ENCODE assay signal across 14 cellular contexts in the genomic region with DNA sequence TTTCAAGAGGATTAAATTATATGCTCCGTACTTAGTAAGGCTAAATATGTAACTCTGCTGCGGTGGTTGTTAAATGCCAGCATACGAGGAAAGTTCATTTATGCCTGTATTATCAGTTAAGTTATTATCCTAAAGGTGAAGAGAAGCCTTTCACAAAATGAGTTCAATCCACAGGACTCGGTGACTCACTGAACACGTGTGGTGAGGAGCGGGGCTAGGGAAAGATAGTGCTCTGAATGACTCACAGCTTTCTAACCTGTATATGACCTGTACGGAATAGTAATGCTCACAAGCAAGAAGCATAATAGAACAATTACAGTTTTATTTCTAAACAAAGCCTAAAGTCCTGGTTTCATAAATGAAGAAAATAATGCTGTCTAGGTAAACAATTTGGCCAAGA. TPM values are rescaled to one million over a fixed set of nuclear protein-coding genes. Genes with fewer than 3 reads are reported as not detected.
DNase-seq lines count a peak whose midpoint lies in the region; FAIRE-seq and TF ChIP-seq lines count a peak whose summit lies in the region.
"Had no signal": no experiment of that assay in that cellular context is flagged by ENCODE, and none has a peak within 500 bp of the region (broad histone marks: within the 10 kb centered on the region; RNA-seq: fewer than 3 reads in every experiment).

No MANE protein-coding gene starts in this region.

- no peak for TF ChIP-seq CTCF in fibroblast of pulmonary artery (IDR thresholded peaks at IDR 0.05; ENCODE audit: low read length, missing control alignments)
- TF ChIP-seq CTCF in OCI-LY7 (conservative IDR thresholded peaks at IDR 0.05; ENCODE audit: low read length) = no peak

- H4K8ac ChIP-seq in trophoblast cell (ENCODE audit: low read depth, low read length) = no peak overlapping the region

- H2BK5ac ChIP-seq in trophoblast cell (ENCODE audit: low read depth, low read length, poor library complexity) = no peak overlapping the region

- H3K9me3 ChIP-seq in trophoblast cell (ENCODE audit: insufficient read depth, low read depth, low read length) (no peaks in the 10 kb centered on the region), OCI-LY7 (ENCODE audit: low read length) (no peaks in the 10 kb centered on the region), SJCRH30 (replicated peaks) (no peaks in the 10 kb centered on the region)
- H3K9me3 ChIP-seq: right atrium auricular region had no signal

- no peak overlapping the region for H3K27ac ChIP-seq in trophoblast cell (ENCODE audit: low read depth, low read length)
- no peak overlapping the region for H3K27ac ChIP-seq in OCI-LY7 (ENCODE audit: low read depth, low read length, poor library complexity, severe bottlenecking)
- no peak overlapping the region for H3K27ac ChIP-seq in SJCRH30
- H3K27ac ChIP-seq: right atrium auricular region had no signal

- no CpG with 5 or more reads among the region's 7 CpGs for WGBS in trophoblast cell (ENCODE audit: extremely low coverage, insufficient coverage, insufficient read length)

- H4K91ac ChIP-seq in trophoblast cell (ENCODE audit: low read depth, low read length) = no peak overlapping the region

- DNase-seq in H54 (ENCODE audit: insufficient read length, low spot score) (peak; percentile 9), T1000 (lab: John Stamatoyannopoulos, UW) (peak; percentile 1), fibroblast of pulmonary artery (ENCODE audit: low read depth) (peak; percentile 25), trophoblast cell (peak; percentile 0 to 7), activated gamma-delta T cell (lab: John Stamatoyannopoulos, UW) (no peak), OCI-LY7 (ENCODE audit: low spot score) (no peak), SJCRH30 (no peak)
- no peak for DNase-seq in activated CD8-positive, alpha-beta memory T cell treated with anti-CD3 and anti-CD28 coated beads for 24 hours
- DNase-seq: activated CD4-positive, alpha-beta T cell treated with anti-CD3 and anti-CD28 coated beads, Interleukin-2, amount 50 U/mL, for 4 hours; activated T-cell treated with anti-CD3 and anti-CD28 coated beads, Interleukin-2, amount 50 U/mL, for 1 hour; GOT3; NCI-H1930 had no signal

- no peaks in the 10 kb centered on the region for H3K27me3 ChIP-seq in trophoblast cell (ENCODE audit: insufficient read depth, low read length)
- H3K27me3 ChIP-seq in SJCRH30 = no peaks in the 10 kb centered on the region
- H3K27me3 ChIP-seq: right atrium auricular region had no signal

- CTCF ChIA-PET in OCI-LY7 (lab: Charles Lee; ENCODE audit: unreplicated experiment) = no interaction called here

- intact Hi-C loops in OCI-LY7 (cut with micrococcal nuclease; ENCODE audit: unreplicated experiment) = no loop called here

- BruUV-seq in OCI-LY7 (replicated peaks; lab: Mats Ljungman, UMichigan) = no TSS peak

- no peaks in the 10 kb centered on the region for H3K79me1 ChIP-seq in trophoblast cell (ENCODE audit: low read length)

- no peak overlapping the region for H3K14ac ChIP-seq in trophoblast cell (ENCODE audit: low read length)

- no peak overlapping the region for H2BK12ac ChIP-seq in trophoblast cell (ENCODE audit: low read length)

- no peak for TF ChIP-seq POLR2A in H54 (IDR thresholded peaks at IDR 0.05; ENCODE audit: low read depth, low read length)

- H2AFZ ChIP-seq in trophoblast cell (ENCODE audit: insufficient read depth, low read length, poor library complexity) (no peak overlapping the region), OCI-LY7 (ENCODE audit: low read length) (no peak overlapping the region)

- H3K18ac ChIP-seq in trophoblast cell (ENCODE audit: low read length) = no peak overlapping the region

- H3K9ac ChIP-seq in trophoblast cell (ENCODE audit: low read length) = no peak overlapping the region

- POLR2A ChIA-PET in OCI-LY7 (lab: Charles Lee) = no interaction called here

- H3K4me2 ChIP-seq in trophoblast cell (ENCODE audit: low read length) (no peak overlapping the region), OCI-LY7 (ENCODE audit: low read length) (no peak overlapping the region)

- H3K4ac ChIP-seq in trophoblast cell (ENCODE audit: low read depth, low read length) = no peak overlapping the region

- no peaks in the 10 kb centered on the region for H4K20me1 ChIP-seq in OCI-LY7 (ENCODE audit: insufficient read depth, low read length)

- H3K4me3 ChIP-seq in fibroblast of pulmonary artery (replicated peaks; ENCODE audit: low read depth, low read length) (no peak overlapping the region), trophoblast cell (ENCODE audit: low read depth, low read length) (no peak overlapping the region), OCI-LY7 (ENCODE audit: low read depth, low read length, poor library complexity, severe bottlenecking) (no peak overlapping the region), SJCRH30 (no peak overlapping the region)
- H3K4me3 ChIP-seq: right atrium auricular region had no signal

- H2BK120ac ChIP-seq in trophoblast cell (ENCODE audit: insufficient read depth, low read length, poor library complexity) = no peak overlapping the region

- H3K36me3 ChIP-seq in trophoblast cell (ENCODE audit: control insufficient read depth in 1 of 2, insufficient read depth in 2 of 2, low read length in 2 of 2) = no peaks in the 10 kb centered on the region
- no peaks in the 10 kb centered on the region for H3K36me3 ChIP-seq in OCI-LY7 (ENCODE audit: insufficient read depth, low read length)
- H3K36me3 ChIP-seq in SJCRH30 = no peaks in the 10 kb centered on the region
- H3K36me3 ChIP-seq: right atrium auricular region had no signal

- H3K9me2 ChIP-seq in OCI-LY7 (ENCODE audit: insufficient read depth, low read length) = no peaks in the 10 kb centered on the region

- H3K4me1 ChIP-seq in trophoblast cell (ENCODE audit: control insufficient read depth in 1 of 2, insufficient read depth in 2 of 2, low read length in 2 of 2) = no peaks in the 10 kb centered on the region
- H3K4me1 ChIP-seq in OCI-LY7 (ENCODE audit: insufficient read depth, low read length, poor library complexity, severe bottlenecking) = no peaks in the 10 kb centered on the region
- no peaks in the 10 kb centered on the region for H3K4me1 ChIP-seq in SJCRH30
- H3K4me1 ChIP-seq: right atrium auricular region had no signal

- peak; percentile 97 for FAIRE-seq in H54 (lab: Jason Lieb, UNC)
- FAIRE-seq: G401.6 had no signal

- no peak overlapping the region for H2AK5ac ChIP-seq in trophoblast cell (ENCODE audit: low read length)

- H3K79me2 ChIP-seq in trophoblast cell (ENCODE audit: control insufficient read depth, insufficient read depth, low read length, poor library complexity) (no peaks in the 10 kb centered on the region), OCI-LY7 (ENCODE audit: insufficient read depth, low read depth, low read length) (no peaks in the 10 kb centered on the region)

- no peak overlapping the region for H3K23ac ChIP-seq in trophoblast cell (ENCODE audit: low read length)

- no peak overlapping the region for H4K12ac ChIP-seq in trophoblast cell (ENCODE audit: low read depth, low read length)

RNA-seq across cellular contexts. Expression of a gene that starts 25.2 kb away (rescaled TPM):
- 0.51 and 0.61 TPM in 2 replicates for polyA plus RNA-seq in trophoblast cell (2013)
- not detected in 2 replicates for total RNA-seq in OCI-LY7 (2014; rRNA removed; shearing (Covaris generic))
- total RNA-seq in OCI-LY7 (2022) = not detected in 2 replicates
- 0.73 and 1.1 TPM in 2 replicates for total RNA-seq in SJCRH30 (2014; rRNA removed; shearing (Covaris generic))

Comparison
In these comparisons a context has a peak if more than half of its experiments do, and no peak if none do; other contexts are left out.
1. DNase-seq: peak in H54 (single experiment), T1000 (single experiment), fibroblast of pulmonary artery (single experiment) and trophoblast cell (2 of 2); none in activated gamma-delta T cell (single experiment), OCI-LY7 (single experiment), activated CD8-positive, alpha-beta memory T cell treated with anti-CD3 and anti-CD28 coated beads for 24 hours (single experiment) and SJCRH30 (0 of 2).